Comparison of ENCODE assay signal across 13 cellular contexts in genomic region chr16:188674-189073, GRCh38. TPM values are rescaled to one million over a fixed set of nuclear protein-coding genes. Genes with fewer than 3 reads are reported as not detected.
A peak's percentile ranks its signal among the peaks of the same experiment; 100 is the strongest.
DNase-seq lines count a peak whose midpoint lies in the region; ATAC-seq and TF ChIP-seq lines count a peak whose summit lies in the region.
"Had no signal": no experiment of that assay in that cellular context is flagged by ENCODE, and none has a peak within 500 bp of the region (broad histone marks: within the 10 kb centered on the region; RNA-seq: fewer than 3 reads in every experiment).

No MANE protein-coding gene starts in this region.

- peak; percentile 90 for ATAC-seq in CD4-positive, alpha-beta T cell (ENCODE audit: poor library complexity)
- ATAC-seq in T-helper 17 cell (peak; percentile 68), HG03095 (IDR thresholded peaks at IDR 0.05; ENCODE audit: unreplicated experiment) (no peak)

- intact Hi-C loops in CD4-positive, alpha-beta T cell (cut with DNase I, micrococcal nuclease), result no loop called here

- peak overlapping the region; percentile 27 for H3K27ac Mint-ChIP-seq in CD4-positive, alpha-beta T cell
- H3K27ac Mint-ChIP-seq in T-helper 17 cell, result peak overlapping the region; percentile 19
- H3K27ac Mint-ChIP-seq: dendritic cell treated with granulocyte-macrophage colony-stimulating factor and Interleukin-4, amounts not matched to agents 40 ng/mL and 50 ng/mL, for 4 days had no signal

- peak in 6 of 10 experiments; percentile 11 to 46 (median 26) for DNase-seq in CD4-positive, alpha-beta T cell
- DNase-seq in GM20000 (ENCODE audit: low spot score), result peak; percentile 42
- DNase-seq in T-helper 17 cell, result no peak
- DNase-seq in iPS-NIHi7 (ENCODE audit: extremely low spot score), result peak; percentile 30
- no peak for DNase-seq in NOMO-1 treated with DMSO at 0.1 percent for 48 hours (lab: John Stamatoyannopoulos, UW; ENCODE audit: unreplicated experiment)
- DNase-seq in hippocampal formation (lab: John Stamatoyannopoulos, UW), result no peak
- DNase-seq in HuH-7.5 (ENCODE audit: low spot score), result no peak
- DNase-seq: activated CD8-positive, alpha-beta memory T cell treated with anti-CD3 and anti-CD28 coated beads, Interleukin-2, amount 50 U/mL, for 4 hours; hypothalamus; MV-4-11 had no signal

- no peak overlapping the region for H3K4me3 Mint-ChIP-seq in CD4-positive, alpha-beta T cell
- H3K4me3 Mint-ChIP-seq in T-helper 17 cell, result no peak overlapping the region
- H3K4me3 Mint-ChIP-seq: dendritic cell treated with granulocyte-macrophage colony-stimulating factor and Interleukin-4, amounts not matched to agents 40 ng/mL and 50 ng/mL, for 4 days had no signal

- TF ChIP-seq CTCF in CD4-positive, alpha-beta T cell (IDR thresholded peaks at IDR 0.05), result peak; percentile 53
- no peak for TF ChIP-seq CTCF in GM20000 (IDR thresholded peaks at IDR 0.05; ENCODE audit: extremely low read depth, missing control alignments)

- no peaks in the 10 kb centered on the region for H3K27me3 Mint-ChIP-seq in CD4-positive, alpha-beta T cell
- H3K27me3 Mint-ChIP-seq in T-helper 17 cell, result no peaks in the 10 kb centered on the region
- H3K27me3 Mint-ChIP-seq: dendritic cell treated with granulocyte-macrophage colony-stimulating factor and Interleukin-4, amounts not matched to agents 40 ng/mL and 50 ng/mL, for 4 days had no signal

- H3K9me3 ChIP-seq in CD4-positive, alpha-beta T cell (ENCODE audit: control insufficient read depth, low read length), result no peaks in the 10 kb centered on the region
- no peaks in the 10 kb centered on the region for H3K9me3 ChIP-seq in T-helper 17 cell (ENCODE audit: control insufficient read depth, low read length, poor library complexity, severe bottlenecking)
- H3K9me3 ChIP-seq: neutrophil had no signal

- POLR2A ChIA-PET in CD4-positive, alpha-beta T cell (lab: Charles Lee), result no interaction called here

- H3K9me3 Mint-ChIP-seq in CD4-positive, alpha-beta T cell, result no peaks in the 10 kb centered on the region
- H3K9me3 Mint-ChIP-seq: dendritic cell treated with granulocyte-macrophage colony-stimulating factor and Interleukin-4, amounts not matched to agents 40 ng/mL and 50 ng/mL, for 4 days had no signal

- CTCF ChIA-PET in CD4-positive, alpha-beta T cell (lab: Charles Lee), result interaction anchor here (1.8 kb wide), 1 partner anchor 8 kb away, joined by 6 read pairs; the partner anchor contains the start of gene HBQ1

- H3K27me3 ChIP-seq in CD4-positive, alpha-beta T cell (ENCODE audit: control insufficient read depth, insufficient read depth, low read length), result no peaks in the 10 kb centered on the region
- H3K27me3 ChIP-seq: neutrophil had no signal

- H3K36me3 Mint-ChIP-seq in CD4-positive, alpha-beta T cell (ENCODE audit: low read depth), result peaks cover 62% of the 10 kb centered on the region
- H3K36me3 Mint-ChIP-seq in T-helper 17 cell (ENCODE audit: low read depth), result peaks cover 9% of the 10 kb centered on the region

- no peak overlapping the region for H3K27ac ChIP-seq in CD4-positive, alpha-beta T cell (ENCODE audit: low read depth, low read length)
- H3K27ac ChIP-seq: neutrophil had no signal

- H3K4me1 Mint-ChIP-seq in CD4-positive, alpha-beta T cell (ENCODE audit: low read depth), result peaks cover 6% of the 10 kb centered on the region
- H3K4me1 Mint-ChIP-seq in T-helper 17 cell, result peaks cover 10% of the 10 kb centered on the region

RNA-seq across cellular contexts. Expression of gene HBQ1, which starts 8.4 kb away (rescaled TPM):
- not detected for total RNA-seq in CD4-positive, alpha-beta T cell
- total RNA-seq in T-helper 17 cell, result not detected

RNA-seq across cellular contexts. Expression of gene HBA1, which starts 12.2 kb away (rescaled TPM):
- total RNA-seq in CD4-positive, alpha-beta T cell, result not detected
- 1 to 10 TPM in 1 of 2 donors, under 1 TPM in 1; 0.65 to 6.5 TPM for total RNA-seq in T-helper 17 cell

RNA-seq across cellular contexts. Expression of gene HBA2, which starts 16.0 kb away (rescaled TPM):
- total RNA-seq in CD4-positive, alpha-beta T cell, result not detected
- not detected for total RNA-seq in T-helper 17 cell

RNA-seq across cellular contexts. Expression of gene HBM, which starts 22.9 kb away (rescaled TPM):
- total RNA-seq in CD4-positive, alpha-beta T cell, result not detected
- total RNA-seq in T-helper 17 cell, result not detected

RNA-seq across cellular contexts. Expression of gene HBZ, which starts 36.2 kb away (rescaled TPM):
- not detected for total RNA-seq in CD4-positive, alpha-beta T cell
- not detected for total RNA-seq in T-helper 17 cell

Comparison
In these comparisons a context has a peak if more than half of its experiments do, and no peak if none do; other contexts are left out.
1. DNase-seq: peak in CD4-positive, alpha-beta T cell (6 of 10), GM20000 (single experiment) and iPS-NIHi7 (single experiment); none in T-helper 17 cell (0 of 3), NOMO-1 treated with DMSO at 0.1 percent for 48 hours (single experiment), hippocampal formation (0 of 2) and HuH-7.5 (single experiment).